In genomic region chr1:74197255-74197654, GRCh38 we compare ENCODE assay signal across 8 cellular contexts. TPM values are rescaled to one million over a fixed set of nuclear protein-coding genes. Genes with fewer than 3 reads are reported as not detected.
DNase-seq lines count a peak whose midpoint lies in the region; ATAC-seq and TF ChIP-seq lines count a peak whose summit lies in the region.

No MANE protein-coding gene starts in this region.

- POLR2A ChIA-PET in AG04450 (lab: Yijun Ruan, JAX): no interaction called here

- H3K27ac ChIP-seq in AG04450 (ENCODE audit: low read depth, low read length) (peak overlapping the region; percentile 79), muscle layer of colon (ENCODE audit: low read depth, low read length) (no peak overlapping the region), caudate nucleus (ENCODE audit: low read depth, low read length) (no peak overlapping the region)

- H3K27me3 ChIP-seq in AG04450 (ENCODE audit: control insufficient read depth, insufficient read depth, low read length) (no peaks in the 10 kb centered on the region), muscle layer of colon (ENCODE audit: control insufficient read depth in 1 of 2, insufficient read depth in 2 of 2, low read length in 2 of 2) (no peaks in the 10 kb centered on the region)

- ATAC-seq in HG02884 (IDR thresholded peaks at IDR 0.05; ENCODE audit: unreplicated experiment) (peak; percentile 27), HG03159 (IDR thresholded peaks at IDR 0.05; ENCODE audit: unreplicated experiment) (no peak), GM18517 (IDR thresholded peaks at IDR 0.05; ENCODE audit: unreplicated experiment) (no peak)

- CTCF ChIA-PET in AG04450 (lab: Charles Lee): no interaction called here

- H3K4me3 ChIP-seq in AG04450 (ENCODE audit: low read depth, low read length) (peak overlapping the region; percentile 86), astrocyte of the spinal cord (ENCODE audit: low read depth, low read length) (peak overlapping the region; percentile 71), muscle layer of colon (ENCODE audit: low read depth in 1 of 2, low read length in 2 of 2) (peak overlapping the region in 1 of 2 donors; percentile 77)

- H3K9me3 ChIP-seq in AG04450 (ENCODE audit: control insufficient read depth, insufficient read depth, low read length) (no peaks in the 10 kb centered on the region), muscle layer of colon (ENCODE audit: low read length) (no peaks in the 10 kb centered on the region)

- peaks cover 9% of the 10 kb centered on the region for H3K4me1 ChIP-seq in muscle layer of colon (ENCODE audit: insufficient read depth, low read length)

- TF ChIP-seq CTCF in AG04450 (IDR thresholded peaks at IDR 0.05; ENCODE audit: low read depth, low read length) (no peak), astrocyte of the spinal cord (IDR thresholded peaks at IDR 0.05; ENCODE audit: low read depth, low read length) (no peak)

- peak overlapping the region; percentile 16 for H3K9ac ChIP-seq in muscle layer of colon (ENCODE audit: low read length)

- in situ Hi-C loops in astrocyte of the spinal cord (cut with HindIII; ENCODE audit: low sequenced_read_pairs): no loop called here

- no peaks in the 10 kb centered on the region for H3K36me3 ChIP-seq in muscle layer of colon (ENCODE audit: insufficient read depth, low read length)

- DNase-seq in AG04450 (ENCODE audit: low read depth, low spot score): no peak
- DNase-seq in astrocyte of the spinal cord (ENCODE audit: low read depth, low spot score): no peak
- DNase-seq in caudate nucleus (lab: John Stamatoyannopoulos, UW): no peak
- DNase-seq in germinal center (ENCODE audit: low spot score): no peak

RNA-seq across cellular contexts. Expression of gene LRRIQ3, which starts 0.7 kb away (rescaled TPM):
- 1.1 and 1.5 TPM in 2 replicates for polyA plus RNA-seq in AG04450 (2011; rRNA removed)
- polyA minus RNA-seq in AG04450 (2011; rRNA and poly(A)+ RNA removed): 1.1 and 1.2 TPM in 2 replicates

RNA-seq across cellular contexts. Expression of gene FPGT, which starts 0.8 kb away (rescaled TPM):
- polyA plus RNA-seq in AG04450 (2011; rRNA removed): 13.5 and 19.6 TPM in 2 replicates
- 7.6 and 12.7 TPM in 2 replicates for polyA minus RNA-seq in AG04450 (2011; rRNA and poly(A)+ RNA removed)

RNA-seq across cellular contexts. Expression of gene TNNI3K, which starts 37.9 kb away (rescaled TPM):
- polyA plus RNA-seq in AG04450 (2011; rRNA removed): 0.89 and 1.1 TPM in 2 replicates
- 0.64 and 1.2 TPM in 2 replicates for polyA minus RNA-seq in AG04450 (2011; rRNA and poly(A)+ RNA removed)
